In the genomic region with DNA sequence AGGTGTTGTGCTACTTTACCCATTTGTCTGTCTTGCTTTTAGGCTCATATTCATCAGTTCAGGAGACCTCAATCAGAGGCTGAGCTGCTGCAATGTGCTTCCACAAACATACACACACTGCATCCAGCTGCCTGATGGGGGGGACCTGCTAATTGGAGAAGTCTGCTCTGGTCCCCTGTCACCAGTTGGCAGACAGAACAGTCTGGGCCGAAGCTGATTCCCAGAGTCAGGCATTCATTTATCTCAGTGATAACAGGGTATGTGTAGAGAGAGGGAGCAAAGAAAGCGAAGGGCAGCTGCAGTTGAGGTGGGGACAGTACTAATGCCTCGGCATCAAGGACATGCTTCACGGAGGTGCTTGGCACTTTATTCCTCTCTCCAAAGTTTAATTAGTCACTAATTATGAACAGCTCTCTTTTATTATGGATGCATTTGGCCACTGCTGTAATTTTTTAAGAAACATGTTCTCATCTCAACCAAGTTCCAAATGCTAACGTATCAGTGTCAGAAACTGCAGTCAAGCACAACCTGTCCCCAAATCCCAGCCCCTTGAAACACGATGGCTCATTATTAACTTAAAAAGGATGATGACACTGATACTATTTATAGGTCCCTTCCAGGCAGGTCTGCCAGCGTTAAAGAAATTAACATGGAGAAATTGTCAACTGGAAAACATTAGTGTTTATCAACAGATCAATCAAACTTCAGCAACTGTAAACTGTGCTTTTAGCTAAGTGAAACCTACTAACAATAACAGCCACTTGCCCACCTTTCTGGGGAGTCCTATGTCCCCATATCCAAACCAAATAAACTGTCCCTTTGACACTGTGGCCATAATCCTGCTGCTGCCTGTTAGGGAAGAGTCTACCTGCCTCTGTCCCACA, we compare ENCODE assay signal across 28 cellular contexts.
DNase-seq lines count a peak whose midpoint lies in the region; ATAC-seq, FAIRE-seq and TF ChIP-seq lines count a peak whose summit lies in the region.
"Had no signal": no experiment of that assay in that cellular context is flagged by ENCODE, and none has a peak within 500 bp of the region (broad histone marks: within the 10 kb centered on the region; RNA-seq: fewer than 3 reads in every experiment).

No MANE protein-coding gene starts in this region.

- intact Hi-C loops in kidney (cut with DNase I), result no loop called here
- intact Hi-C loops in activated CD4-positive, alpha-beta memory T cell treated with anti-CD3 and anti-CD28 coated beads for 36 hours (cut with micrococcal nuclease), result no loop called here

- H3K14ac ChIP-seq in H9 (ENCODE audit: insufficient read depth, low read length), result peak overlapping the region; percentile 42; the same call in 1 of the 2 replicates

- H3K36me3 ChIP-seq in kidney (ENCODE audit: control insufficient read depth in 1 of 2, insufficient read depth in 2 of 2, low read length in 2 of 2), result no peaks in the 10 kb centered on the region
- H3K36me3 ChIP-seq: breast epithelium, thyroid gland had no signal

- no peak for ATAC-seq in GM18867 (IDR thresholded peaks at IDR 0.05; ENCODE audit: unreplicated experiment)
- ATAC-seq: esophagus mucosa; HCT116; left colon; stimulated activated naive CD8-positive, alpha-beta T cell treated with anti-CD3 and anti-CD28 coated beads, Interleukin-15, amount 100 ng/mL, for 72 hours had no signal

- H3K9me3 Mint-ChIP-seq in H9, result no peaks in the 10 kb centered on the region
- H3K9me3 Mint-ChIP-seq in activated CD4-positive, alpha-beta memory T cell treated with anti-CD3 and anti-CD28 coated beads for 36 hours, result peaks cover 8% of the 10 kb centered on the region
- H3K9me3 Mint-ChIP-seq: mesothelial cell of epicardium; stimulated activated naive CD8-positive, alpha-beta T cell treated with anti-CD3 and anti-CD28 coated beads, Interleukin-15, amount 100 ng/mL, for 72 hours had no signal

- no peak overlapping the region for H3K4me3 ChIP-seq in kidney (ENCODE audit: low read length in 2 of 2)
- H3K4me3 ChIP-seq: breast epithelium, thyroid gland had no signal

- no peak overlapping the region for H2BK120ac ChIP-seq in H9 (ENCODE audit: low read depth, low read length, poor library complexity, severe bottlenecking)

- no peak for TF ChIP-seq CTCF in H9 (conservative IDR thresholded peaks at IDR 0.05)
- no peak for TF ChIP-seq CTCF in kidney (IDR thresholded peaks at IDR 0.05; ENCODE audit: borderline replicate concordance, extremely low read depth, insufficient read depth)

- H3K23me2 ChIP-seq in H9 (ENCODE audit: insufficient read length, low read depth, low read length, poor library complexity, severe bottlenecking), result no peaks in the 10 kb centered on the region

- no peak overlapping the region for H2BK15ac ChIP-seq in H9 (ENCODE audit: low read depth, low read length)

- H3K27ac Mint-ChIP-seq in H9, result peak overlapping the region in 1 of 3 experiments; percentile 7; a peak in 1 of 7 replicates
- H3K27ac Mint-ChIP-seq in activated CD4-positive, alpha-beta memory T cell treated with anti-CD3 and anti-CD28 coated beads for 36 hours, result no peak overlapping the region
- H3K27ac Mint-ChIP-seq: mesothelial cell of epicardium; naive B cell; stimulated activated naive CD8-positive, alpha-beta T cell treated with anti-CD3 and anti-CD28 coated beads, Interleukin-15, amount 100 ng/mL, for 72 hours had no signal

- H4K8ac ChIP-seq in H9 (replicated peaks; ENCODE audit: insufficient read length, low read depth, low read length), result no peak overlapping the region

- no peak overlapping the region for H3K56ac ChIP-seq in H9 (ENCODE audit: insufficient read length, low read depth, low read length)

- H2BK12ac ChIP-seq in H9 (ENCODE audit: insufficient read length, low read depth, low read length), result no peak overlapping the region

- H3K4me1 ChIP-seq in H9 (ENCODE audit: insufficient read depth, low read length) (no peaks in the 10 kb centered on the region; the same call in 1 of the 2 replicates), kidney (ENCODE audit: control insufficient read depth in 1 of 2, insufficient read depth in 1 of 2, low read depth in 1 of 2, low read length in 2 of 2) (no peaks in the 10 kb centered on the region)
- H3K4me1 ChIP-seq: breast epithelium, thyroid gland had no signal

- DNase-seq in H9 (no peak), NCI-H1105 treated with DMSO at 0.1 percent for 48 hours (lab: John Stamatoyannopoulos, UW) (peak; percentile 68), OCI-M1 (lab: John Stamatoyannopoulos, UW) (peak; percentile 5), kidney (peak; percentile 37), NK-92 (lab: John Stamatoyannopoulos, UW; ENCODE audit: unreplicated experiment) (no peak), GM19239 (ENCODE audit: insufficient read length, low spot score) (no peak)
- DNase-seq in activated CD4-positive, alpha-beta memory T cell treated with anti-CD3 and anti-CD28 coated beads for 36 hours, result no peak
- DNase-seq: activated CD4-positive, CD25-positive, alpha-beta regulatory T cell; activated CD8-positive, alpha-beta memory T cell treated with anti-CD3 and anti-CD28 coated beads, Interleukin-2, amount 50 U/mL, for 48 hours; activated naive CD4-positive, alpha-beta T cell treated with anti-CD3 and anti-CD28 coated beads, Interleukin-2, amount 50 U/mL, for 16 hours; amniotic stem cell; effector CD8-positive, alpha-beta T cell; foreskin fibroblast; KG1; left colon; MM.1S; naive B cell; NCI-H1417 treated with DMSO at 0.1 percent for 48 hours; stimulated activated CD8-positive, alpha-beta memory T cell treated with anti-CD3 and anti-CD28 coated beads, Interleukin-4, amount 100 ng/mL, for 48 hours; stimulated activated naive CD8-positive, alpha-beta T cell treated with anti-CD3 and anti-CD28 coated beads, Interleukin-15, amount 100 ng/mL, for 72 hours; T-helper 1 cell; thyroid gland had no signal

- FAIRE-seq in kidney (lab: Jason Lieb, UNC), result no peak
- FAIRE-seq in GM19239 (lab: Jason Lieb, UNC), result no peak

- H3K4me2 ChIP-seq in H9 (ENCODE audit: insufficient read depth, insufficient read length, low read length), result no peak overlapping the region

- no peaks in the 10 kb centered on the region; a peak in 2 of 7 replicates for H3K36me3 Mint-ChIP-seq in H9 (ENCODE audit: insufficient read depth in 1 of 3, low read depth in 3 of 3)
- H3K36me3 Mint-ChIP-seq in activated CD4-positive, alpha-beta memory T cell treated with anti-CD3 and anti-CD28 coated beads for 36 hours, result no peaks in the 10 kb centered on the region
- H3K36me3 Mint-ChIP-seq: mesothelial cell of epicardium, naive B cell had no signal

- no CpG with 5 or more reads among the region's 7 CpGs for WGBS in H9 (ENCODE audit: extremely low coverage, insufficient read length, low lambda C conversion rate)

- no peaks in the 10 kb centered on the region for H3K79me2 ChIP-seq in H9 (ENCODE audit: insufficient read depth, low read length)

- H3K4me3 Mint-ChIP-seq in H9, result no peak overlapping the region
- H3K4me3 Mint-ChIP-seq in activated CD4-positive, alpha-beta memory T cell treated with anti-CD3 and anti-CD28 coated beads for 36 hours, result no peak overlapping the region
- H3K4me3 Mint-ChIP-seq: mesothelial cell of epicardium; naive B cell; stimulated activated naive CD8-positive, alpha-beta T cell treated with anti-CD3 and anti-CD28 coated beads, Interleukin-15, amount 100 ng/mL, for 72 hours had no signal

- H3T11ph ChIP-seq in H9 (ENCODE audit: low read length), result peak overlapping the region; percentile 36

- H3K23ac ChIP-seq in H9 (ENCODE audit: insufficient read length, low read depth, low read length), result no peak overlapping the region

- H3K9ac ChIP-seq in H9 (ENCODE audit: extremely low read depth, insufficient read length, low read length) (no peak overlapping the region), kidney (ENCODE audit: low read length in 2 of 2) (no peak overlapping the region)

- no peak overlapping the region for H3K27ac ChIP-seq in H9 (ENCODE audit: insufficient read length, low read depth, low read length)
- no peak overlapping the region for H3K27ac ChIP-seq in kidney (ENCODE audit: low read depth in 2 of 2, low read length in 2 of 2)
- H3K27ac ChIP-seq: breast epithelium, C4-2B, thyroid gland had no signal

- no peak overlapping the region for H3K18ac ChIP-seq in H9 (ENCODE audit: insufficient read length, low read depth, low read length)

- H3K27me3 Mint-ChIP-seq in H9 (ENCODE audit: low read depth), result no peaks in the 10 kb centered on the region
- H3K27me3 Mint-ChIP-seq in activated CD4-positive, alpha-beta memory T cell treated with anti-CD3 and anti-CD28 coated beads for 36 hours, result no peaks in the 10 kb centered on the region
- H3K27me3 Mint-ChIP-seq: naive B cell; stimulated activated naive CD8-positive, alpha-beta T cell treated with anti-CD3 and anti-CD28 coated beads, Interleukin-15, amount 100 ng/mL, for 72 hours had no signal

- no peaks in the 10 kb centered on the region for H4K20me1 ChIP-seq in H9 (ENCODE audit: control insufficient read depth, insufficient read depth, insufficient read length)

- no peak overlapping the region for H2BK5ac ChIP-seq in H9 (ENCODE audit: insufficient read length, low read length)

- peaks cover 26 to 42% of the 10 kb centered on the region in 2 experiments for H3K4me1 Mint-ChIP-seq in H9
- H3K4me1 Mint-ChIP-seq in activated CD4-positive, alpha-beta memory T cell treated with anti-CD3 and anti-CD28 coated beads for 36 hours (ENCODE audit: low read depth), result no peaks in the 10 kb centered on the region
- H3K4me1 Mint-ChIP-seq: naive B cell; stimulated activated naive CD8-positive, alpha-beta T cell treated with anti-CD3 and anti-CD28 coated beads, Interleukin-15, amount 100 ng/mL, for 72 hours had no signal

- no peak overlapping the region for H4K5ac ChIP-seq in H9 (ENCODE audit: insufficient read length, low read depth, low read length)

- no peak overlapping the region for H2AK5ac ChIP-seq in H9 (ENCODE audit: insufficient read length, low read length)

- H2AFZ ChIP-seq in H9 (ENCODE audit: low read length), result no peak overlapping the region

- H2BK20ac ChIP-seq in H9 (ENCODE audit: low read depth, low read length, poor library complexity, severe bottlenecking), result no peak overlapping the region

- CTCF ChIA-PET in activated CD4-positive, alpha-beta memory T cell treated with anti-CD3 and anti-CD28 coated beads for 36 hours (lab: Charles Lee), result no interaction called here

- no peak overlapping the region for H3K4ac ChIP-seq in H9 (ENCODE audit: low read depth, low read length)

- H3K9me3 ChIP-seq in H9 (ENCODE audit: control insufficient read depth, low read depth, low read length), result no peaks in the 10 kb centered on the region
- H3K9me3 ChIP-seq in kidney (ENCODE audit: control insufficient read depth in 1 of 2, low read length in 2 of 2), result no peaks in the 10 kb centered on the region
- H3K9me3 ChIP-seq: breast epithelium, thyroid gland had no signal

- POLR2A ChIA-PET in activated CD4-positive, alpha-beta memory T cell treated with anti-CD3 and anti-CD28 coated beads for 36 hours (lab: Charles Lee), result no interaction called here

- H3K27me3 ChIP-seq in H9 (ENCODE audit: insufficient read depth, low read length), result no peaks in the 10 kb centered on the region
- H3K27me3 ChIP-seq: breast epithelium, thyroid gland had no signal

- H3K79me1 ChIP-seq in H9 (ENCODE audit: insufficient read depth, low read depth, low read length, poor library complexity, severe bottlenecking), result no peaks in the 10 kb centered on the region

- no peak overlapping the region for H4K91ac ChIP-seq in H9 (ENCODE audit: insufficient read length, low read depth, low read length)

Comparison
In these comparisons a context has a peak if more than half of its experiments do, and no peak if none do; other contexts are left out.
1. DNase-seq: peak in NCI-H1105 treated with DMSO at 0.1 percent for 48 hours (single experiment), OCI-M1 (single experiment) and kidney (single experiment); none in H9 (single experiment), NK-92 (single experiment), GM19239 (single experiment) and activated CD4-positive, alpha-beta memory T cell treated with anti-CD3 and anti-CD28 coated beads for 36 hours (single experiment).